ENCODE assay signal across 17 cellular contexts in the genomic region with DNA sequence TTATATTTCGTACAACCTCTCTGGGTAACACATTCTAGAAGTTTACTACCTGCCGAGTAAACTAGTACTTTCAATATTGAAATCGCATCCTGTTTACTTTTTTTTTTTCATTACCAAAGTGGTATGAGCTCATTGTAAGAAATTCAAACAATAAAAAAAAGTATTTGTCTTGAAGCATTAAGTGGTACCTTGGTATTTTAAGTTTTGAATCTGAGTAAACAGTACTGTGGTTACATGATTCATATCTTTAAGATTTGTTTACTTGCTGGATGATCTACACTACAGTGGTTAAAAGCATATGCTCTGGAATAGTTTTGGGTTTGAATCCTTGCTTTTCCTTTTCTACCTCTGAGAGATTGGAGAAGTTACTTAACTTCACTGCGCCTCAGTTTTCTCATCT. TPM values are rescaled to one million over a fixed set of nuclear protein-coding genes. Genes with fewer than 3 reads are reported as not detected.
A peak's percentile ranks its signal among the peaks of the same experiment; 100 is the strongest.
DNase-seq lines count a peak whose midpoint lies in the region; ATAC-seq lines count a peak whose summit lies in the region.
"Had no signal": no experiment of that assay in that cellular context is flagged by ENCODE, and none has a peak within 500 bp of the region (broad histone marks: within the 10 kb centered on the region; RNA-seq: fewer than 3 reads in every experiment).

No MANE protein-coding gene starts in this region.

- peaks cover 8% of the 10 kb centered on the region for H3K4me1 ChIP-seq in skeletal muscle satellite cell (ENCODE audit: control insufficient read depth, insufficient read depth, low read length)

- peak overlapping the region; percentile 23 for H3K4me2 ChIP-seq in skeletal muscle satellite cell (ENCODE audit: low read length)

- H3K27me3 Mint-ChIP-seq in T-helper 1 cell treated with Interleukin-12 subunit alpha and Interleukin-12 subunit beta and Interleukin-4 antibody, amounts not matched to agents 30 μg/mL and 1 μg/mL, for 36 hours (ENCODE audit: low read depth) = no peaks in the 10 kb centered on the region
- H3K27me3 Mint-ChIP-seq: naive thymus-derived CD8-positive, alpha-beta T cell had no signal

- no peak overlapping the region for H3K4me3 Mint-ChIP-seq in T-helper 1 cell treated with Interleukin-12 subunit alpha and Interleukin-12 subunit beta and Interleukin-4 antibody, amounts not matched to agents 30 μg/mL and 1 μg/mL, for 36 hours
- H3K4me3 Mint-ChIP-seq: activated CD8-positive, alpha-beta T cell treated with anti-CD3 and anti-CD28 coated beads, Interleukin-2, amount 10 ng/mL, durations not matched to agents 7 days and 5 days; brain; naive thymus-derived CD8-positive, alpha-beta T cell had no signal

- H3K4me1 Mint-ChIP-seq in T-helper 1 cell treated with Interleukin-12 subunit alpha and Interleukin-12 subunit beta and Interleukin-4 antibody, amounts not matched to agents 30 μg/mL and 1 μg/mL, for 36 hours (ENCODE audit: low read depth) = peaks cover 23% of the 10 kb centered on the region

- H3K4me3 ChIP-seq in skeletal muscle satellite cell (ENCODE audit: low read length) = no peak overlapping the region
- H3K4me3 ChIP-seq: gastroesophageal sphincter, lower lobe of right lung, SK-N-MC, spleen had no signal

- H3K36me3 ChIP-seq in skeletal muscle satellite cell (ENCODE audit: insufficient read depth, low read length) = no peaks in the 10 kb centered on the region
- H3K36me3 ChIP-seq: gastroesophageal sphincter, lower lobe of right lung, spleen had no signal

- H3K9ac ChIP-seq in skeletal muscle satellite cell (ENCODE audit: low read depth, low read length) = no peak overlapping the region

- H3K27me3 ChIP-seq in skeletal muscle satellite cell (ENCODE audit: control insufficient read depth, insufficient read depth, low read length) = no peaks in the 10 kb centered on the region
- H3K27me3 ChIP-seq: gastroesophageal sphincter, spleen had no signal

- H3K9me3 Mint-ChIP-seq in T-helper 1 cell treated with Interleukin-12 subunit alpha and Interleukin-12 subunit beta and Interleukin-4 antibody, amounts not matched to agents 30 μg/mL and 1 μg/mL, for 36 hours = no peaks in the 10 kb centered on the region
- H3K9me3 Mint-ChIP-seq: naive thymus-derived CD8-positive, alpha-beta T cell had no signal

- no peak for ATAC-seq in HG02678 (IDR thresholded peaks at IDR 0.05; ENCODE audit: unreplicated experiment)
- ATAC-seq: activated CD8-positive, alpha-beta T cell treated with anti-CD3 and anti-CD28 coated beads, Interleukin-2, amount 10 ng/mL, durations not matched to agents 7 days and 5 days; gastroesophageal sphincter; lower lobe of right lung; naive thymus-derived CD8-positive, alpha-beta T cell had no signal

- no peaks in the 10 kb centered on the region for H3K9me3 ChIP-seq in skeletal muscle satellite cell (replicated peaks; ENCODE audit: low read length)
- H3K9me3 ChIP-seq: gastroesophageal sphincter, lower lobe of right lung, spleen had no signal

- peak overlapping the region; percentile 50 for H3K27ac Mint-ChIP-seq in T-helper 1 cell treated with Interleukin-12 subunit alpha and Interleukin-12 subunit beta and Interleukin-4 antibody, amounts not matched to agents 30 μg/mL and 1 μg/mL, for 36 hours
- H3K27ac Mint-ChIP-seq: activated CD8-positive, alpha-beta T cell treated with anti-CD3 and anti-CD28 coated beads, Interleukin-2, amount 10 ng/mL, durations not matched to agents 7 days and 5 days; brain had no signal

- DNase-seq in T-helper 1 cell = no peak
- DNase-seq in LoVo (ENCODE audit: low spot score) = peak; percentile 32
- DNase-seq in central memory CD4-positive, alpha-beta T cell = peak; percentile 6
- no peak for DNase-seq in NCI-H510A treated with DMSO at 0.1 percent for 48 hours (lab: John Stamatoyannopoulos, UW)
- DNase-seq in NCI-H2196 treated with DMSO at 0.1 percent for 48 hours (lab: John Stamatoyannopoulos, UW; ENCODE audit: unreplicated experiment) = no peak
- DNase-seq: activated CD8-positive, alpha-beta T cell treated with anti-CD3 and anti-CD28 coated beads, Interleukin-2, amount 10 ng/mL, durations not matched to agents 7 days and 5 days; activated gamma-delta T cell treated with Interleukin-2 at 50 U/mL for 16 hours; lower lobe of right lung; naive thymus-derived CD8-positive, alpha-beta T cell; NCI-H2227 treated with DMSO at 0.1 percent for 48 hours; spleen had no signal

- no peaks in the 10 kb centered on the region for H3K36me3 Mint-ChIP-seq in T-helper 1 cell treated with Interleukin-12 subunit alpha and Interleukin-12 subunit beta and Interleukin-4 antibody, amounts not matched to agents 30 μg/mL and 1 μg/mL, for 36 hours (ENCODE audit: low read depth)
- H3K36me3 Mint-ChIP-seq: brain; naive thymus-derived CD8-positive, alpha-beta T cell had no signal

RNA-seq across cellular contexts. Expression of a gene that starts 3.8 kb away (rescaled TPM):
- total RNA-seq in skeletal muscle satellite cell (2012; rRNA removed) = 20.5 and 22.1 TPM in 2 replicates

RNA-seq across cellular contexts. Expression of a gene that starts 7.6 kb away (rescaled TPM):
- 16.0 and 16.2 TPM in 2 replicates for total RNA-seq in skeletal muscle satellite cell (2012; rRNA removed)

Comparison
In these comparisons a context has a peak if more than half of its experiments do, and no peak if none do; other contexts are left out.
1. DNase-seq: peak in LoVo (single experiment) and central memory CD4-positive, alpha-beta T cell (single experiment); none in T-helper 1 cell (0 of 5), NCI-H510A treated with DMSO at 0.1 percent for 48 hours (single experiment) and NCI-H2196 treated with DMSO at 0.1 percent for 48 hours (single experiment).